3 cellular contexts compared by ENCODE assay signal in genomic region chr13:98877466-98877865, GRCh38.
TF ChIP-seq lines count a peak whose summit lies in the region.

No MANE protein-coding gene starts in this region.

TF ChIP-seq in SK-N-SH treated with all-trans-retinoic acid at 6 μM for 48 hours, 23 proteins besides CTCF, POLR2A, EP300 and RAD21 (continued from another document):
- TF ChIP-seq ZFP3 (CRISPR knock-in tag; IDR thresholded peaks at IDR 0.05) = peak; percentile 78
- TF ChIP-seq BACH2 (CRISPR knock-in tag; IDR thresholded peaks at IDR 0.05; ENCODE audit: borderline replicate concordance) = no peak
TF ChIP-seq in SK-N-SH treated with all-trans-retinoic acid at 6 μM for 48 hours: peak in this region for 1.

TF ChIP-seq in SK-N-SH, 30 proteins besides CTCF, POLR2A, EP300 and RAD21:
- TF ChIP-seq MEF2A (IDR thresholded peaks at IDR 0.05; ENCODE audit: borderline replicate concordance, low read depth) = no peak
- no peak for TF ChIP-seq FOXM1 (IDR thresholded peaks at IDR 0.05; ENCODE audit: low read depth)
- TF ChIP-seq TEAD4 (IDR thresholded peaks at IDR 0.05; ENCODE audit: borderline replicate concordance, insufficient read depth) = no peak
- no peak for TF ChIP-seq USF1 (IDR thresholded peaks at IDR 0.05; ENCODE audit: borderline replicate concordance, low read depth)

TF ChIP-seq in K562, 482 proteins besides CTCF, POLR2A, EP300 and RAD21:
- peak; percentile 57 for TF ChIP-seq ZFP36 (IDR thresholded peaks at IDR 0.05; ENCODE audit: low read depth, low read length, partially characterized antibody)
- TF ChIP-seq NBN (IDR thresholded peaks at IDR 0.05; ENCODE audit: low read depth) = no peak
- no peak for TF ChIP-seq SIN3A (IDR thresholded peaks at IDR 0.05; ENCODE audit: borderline replicate concordance in 2 of 2, control insufficient read depth in 1 of 2, low read depth in 2 of 2, low read length in 2 of 2)
- TF ChIP-seq THAP12 (CRISPR knock-in tag; IDR thresholded peaks at IDR 0.05) = no peak
